In the genomic region with DNA sequence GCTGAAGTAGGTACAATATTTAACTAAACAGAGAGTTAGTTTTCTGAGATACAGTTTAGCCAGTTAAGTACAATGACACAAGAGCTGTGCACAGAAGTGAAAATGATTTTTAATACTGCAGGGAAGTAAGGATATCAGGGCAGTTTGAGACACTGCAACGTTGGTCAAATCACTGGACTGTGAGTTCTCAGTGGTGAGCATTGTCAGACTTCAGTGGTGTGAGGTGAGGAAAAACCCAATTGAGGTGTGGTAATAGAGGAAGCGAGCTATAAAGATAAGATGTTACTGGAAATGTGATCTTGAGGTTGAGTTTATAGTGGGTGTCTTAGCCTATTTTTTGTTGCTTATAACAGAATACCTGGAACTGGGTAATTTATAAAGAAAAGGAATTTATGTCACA, we compare ENCODE assay signal across 20 cellular contexts.
"Had no signal": no experiment of that assay in that cellular context is flagged by ENCODE, and none has a peak within 500 bp of the region (broad histone marks: within the 10 kb centered on the region; RNA-seq: fewer than 3 reads in every experiment).

No MANE protein-coding gene starts in this region.

- H3K4me3 Mint-ChIP-seq: activated naive CD4-positive, alpha-beta T cell treated with anti-CD3 and anti-CD28 coated beads for 36 hours; activated T-helper 17 cell treated with anti-CD3 and anti-CD28 coated beads, Interleukin-2, amount 50 U/mL, for 72 hours; effector memory CD8-positive, alpha-beta T cell; memory B cell; naive B cell; neural progenitor cell had no signal

- H3K27ac Mint-ChIP-seq: activated naive CD4-positive, alpha-beta T cell treated with anti-CD3 and anti-CD28 coated beads for 36 hours; activated T-helper 17 cell treated with anti-CD3 and anti-CD28 coated beads, Interleukin-2, amount 50 U/mL, for 72 hours; effector memory CD8-positive, alpha-beta T cell; memory B cell; naive B cell; neural progenitor cell had no signal

- DNase-seq: activated CD4-positive, alpha-beta T cell treated with anti-CD3 and anti-CD28 coated beads for 1 hour; activated CD4-positive, alpha-beta T cell treated with anti-CD3 and anti-CD28 coated beads, Interleukin-2, amount 50 U/mL, for 48 hours; activated naive CD4-positive, alpha-beta T cell treated with anti-CD3 and anti-CD28 coated beads for 36 hours; body of pancreas; dermis blood vessel endothelial cell; effector memory CD8-positive, alpha-beta T cell; esophagus squamous epithelium; naive B cell; stimulated activated CD4-positive, alpha-beta T cell treated with anti-CD3 and anti-CD28 coated beads, Interleukin-12 subunit alpha, Interleukin-12 subunit beta, amount 100 ng/mL, for 4 hours; stimulated activated CD4-positive, alpha-beta T cell treated with anti-CD3 and anti-CD28 coated beads, Interleukin-1b, Interleukin-23, amount 100 ng/mL, for 48 hours; stimulated activated CD8-positive, alpha-beta memory T cell treated with anti-CD3 and anti-CD28 coated beads, Interleukin-4, amount 100 ng/mL, for 48 hours; stimulated activated naive CD8-positive, alpha-beta T cell treated with anti-CD3 and anti-CD28 coated beads, Interleukin-15, Interleukin-2, amounts not matched to agents 100 U/mL and 50 U/mL, for 24 hours; substantia nigra; WERI-Rb-1 had no signal

- H3K9me3 ChIP-seq: body of pancreas, esophagus squamous epithelium, prostate gland, right atrium auricular region, tibial nerve had no signal

- H3K9me3 Mint-ChIP-seq: neural progenitor cell had no signal

- H3K4me1 ChIP-seq: body of pancreas, neural progenitor cell, prostate gland, right atrium auricular region, tibial nerve had no signal

- H3K4me1 Mint-ChIP-seq: activated T-helper 17 cell treated with anti-CD3 and anti-CD28 coated beads, Interleukin-2, amount 50 U/mL, for 72 hours; memory B cell; naive B cell; neural progenitor cell had no signal

- H3K27me3 ChIP-seq: body of pancreas, esophagus squamous epithelium, neural progenitor cell, right atrium auricular region, tibial nerve had no signal

- H3K4me3 ChIP-seq: body of pancreas, esophagus squamous epithelium, neural progenitor cell, prostate gland, right atrium auricular region, tibial nerve had no signal

- H3K36me3 ChIP-seq: esophagus squamous epithelium, neural progenitor cell, prostate gland, right atrium auricular region, tibial nerve, WERI-Rb-1 had no signal

- H3K27me3 Mint-ChIP-seq: activated T-helper 17 cell treated with anti-CD3 and anti-CD28 coated beads, Interleukin-2, amount 50 U/mL, for 72 hours; effector memory CD8-positive, alpha-beta T cell; memory B cell; naive B cell had no signal

- H3K36me3 Mint-ChIP-seq: memory B cell, naive B cell, neural progenitor cell had no signal

- ATAC-seq: activated T-helper 17 cell treated with anti-CD3 and anti-CD28 coated beads, Interleukin-2, amount 50 U/mL, for 72 hours; body of pancreas; effector memory CD8-positive, alpha-beta T cell; stimulated activated naive CD8-positive, alpha-beta T cell treated with anti-CD3 and anti-CD28 coated beads, Interleukin-15, Interleukin-2, amounts not matched to agents 100 U/mL and 50 U/mL, for 24 hours had no signal

- H3K27ac ChIP-seq: body of pancreas, esophagus squamous epithelium, neural progenitor cell, prostate gland, right atrium auricular region, tibial nerve, WERI-Rb-1 had no signal
